16 cellular contexts compared by ENCODE assay signal in the genomic region with DNA sequence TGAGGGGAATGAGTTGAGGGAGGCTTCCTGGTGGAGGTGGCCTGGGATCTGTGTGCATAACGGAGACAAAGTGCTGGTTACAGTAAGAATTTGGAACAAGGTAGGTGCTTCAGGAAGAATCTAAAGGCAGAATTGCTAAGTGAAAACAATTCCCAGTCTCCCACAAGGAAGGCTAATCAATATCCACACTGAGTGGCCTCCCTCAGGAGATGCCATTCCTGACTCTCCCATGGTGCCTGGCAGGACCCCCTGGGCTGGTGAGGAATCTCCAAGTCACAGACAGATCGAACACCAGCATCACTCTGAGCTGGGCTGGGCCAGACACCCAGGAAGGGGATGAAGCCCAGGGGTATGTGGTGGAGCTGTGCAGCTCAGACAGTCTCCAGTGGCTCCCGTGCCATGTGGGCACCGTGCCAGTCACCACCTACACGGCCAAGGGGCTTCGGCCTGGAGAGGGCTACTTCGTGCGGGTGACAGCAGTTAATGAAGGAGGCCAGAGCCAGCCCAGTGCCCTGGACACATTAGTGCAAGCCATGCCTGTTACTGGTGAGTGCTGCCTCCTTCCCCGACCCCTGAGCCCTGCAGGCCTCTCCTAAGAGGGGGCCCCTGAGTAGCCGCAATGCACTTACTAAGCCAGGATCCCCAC. TPM values are rescaled to one million over a fixed set of nuclear protein-coding genes. Genes with fewer than 3 reads are reported as not detected.
A peak's percentile ranks its signal among the peaks of the same experiment; 100 is the strongest.
DNase-seq lines count a peak whose midpoint lies in the region; ATAC-seq, FAIRE-seq and TF ChIP-seq lines count a peak whose summit lies in the region.
"Had no signal": no experiment of that assay in that cellular context is flagged by ENCODE, and none has a peak within 500 bp of the region (broad histone marks: within the 10 kb centered on the region; RNA-seq: fewer than 3 reads in every experiment).

No MANE protein-coding gene starts in this region.

- no peaks in the 10 kb centered on the region for H3K4me1 Mint-ChIP-seq in activated CD4-positive, alpha-beta T cell treated with anti-CD3 and anti-CD28 coated beads, Interleukin-2, amount 10 ng/mL, durations not matched to agents 24 days and 14 days

- no peaks in the 10 kb centered on the region for H3K9me3 Mint-ChIP-seq in activated CD4-positive, alpha-beta T cell treated with anti-CD3 and anti-CD28 coated beads, Interleukin-2, amount 10 ng/mL, durations not matched to agents 24 days and 14 days

- no peak for FAIRE-seq in kidney (lab: Jason Lieb, UNC)

- 85 to 93% methylated on average over 1 to 10 of the region's 10 CpGs for WGBS in transverse colon (ENCODE audit: low coverage in 1 of 2), 2 donors

- no peak for ATAC-seq in sciatic nerve

- no peak overlapping the region for H3K4me3 Mint-ChIP-seq in activated CD4-positive, alpha-beta T cell treated with anti-CD3 and anti-CD28 coated beads, Interleukin-2, amount 10 ng/mL, durations not matched to agents 24 days and 14 days

- H3K4me1 ChIP-seq in kidney (ENCODE audit: control insufficient read depth in 1 of 2, insufficient read depth in 1 of 2, low read depth in 1 of 2, low read length in 2 of 2) (no peaks in the 10 kb centered on the region), transverse colon (peaks cover 0 to 7% (median 0%) of the 10 kb centered on the region in 4 donors)
- H3K4me1 ChIP-seq: HAP-1 had no signal

- H3K27me3 Mint-ChIP-seq in activated CD4-positive, alpha-beta T cell treated with anti-CD3 and anti-CD28 coated beads, Interleukin-2, amount 10 ng/mL, durations not matched to agents 24 days and 14 days: no peaks in the 10 kb centered on the region

- H3K27ac ChIP-seq in kidney (ENCODE audit: low read depth in 2 of 2, low read length in 2 of 2): no peak overlapping the region
- no peak overlapping the region for H3K27ac ChIP-seq in transverse colon

- H3K36me3 Mint-ChIP-seq in activated CD4-positive, alpha-beta T cell treated with anti-CD3 and anti-CD28 coated beads, Interleukin-2, amount 10 ng/mL, durations not matched to agents 24 days and 14 days (ENCODE audit: low read depth): no peaks in the 10 kb centered on the region

- H3K4me3 ChIP-seq in kidney (ENCODE audit: low read length in 2 of 2) (no peak overlapping the region), transverse colon (no peak overlapping the region)
- H3K4me3 ChIP-seq: HAP-1 had no signal

- H3K27ac Mint-ChIP-seq in activated CD4-positive, alpha-beta T cell treated with anti-CD3 and anti-CD28 coated beads, Interleukin-2, amount 10 ng/mL, durations not matched to agents 24 days and 14 days: no peak overlapping the region

- in situ Hi-C loops in transverse colon (cut with MboI; ENCODE audit: low pct_ligation_motif_present in 1 of 4, low pct_unique_long_range_greater_than_20kb in 1 of 4, low sequenced_read_pairs in 3 of 4): loop anchor here in 1 of 4 donors (10.0 kb wide), 1 partner anchor 77 kb away; no protein-coding TSS in a partner anchor

- intact Hi-C loops in activated CD4-positive, alpha-beta T cell treated with anti-CD3 and anti-CD28 coated beads, Interleukin-2, amount 10 ng/mL, durations not matched to agents 24 days and 14 days (cut with micrococcal nuclease): no loop called here
- intact Hi-C loops in kidney (cut with DNase I): no loop called here
- intact Hi-C loops in sciatic nerve (cut with DNase I): no loop called here
- intact Hi-C loops in transverse colon (cut with DNase I; ENCODE audit: low total_unique reads): loop anchor here (10.0 kb wide), 1 partner anchor 247 kb away; no protein-coding TSS in a partner anchor

- DNase-seq in activated CD4-positive, alpha-beta T cell treated with anti-CD3 and anti-CD28 coated beads, Interleukin-2, amount 10 ng/mL, durations not matched to agents 24 days and 14 days: peak; percentile 40
- DNase-seq in activated CD4-positive, alpha-beta T cell treated with anti-CD3 and anti-CD28 coated beads, Interleukin-2, amount 50 U/mL, for 1 hour: no peak
- DNase-seq in HK-2 (ENCODE audit: unreplicated experiment) (peak; percentile 9), kidney (peak; percentile 64), sciatic nerve (ENCODE audit: low spot score) (peak; percentile 43), transverse colon (no peak), T-helper 1 cell (no peak), NCI-H1092 (lab: John Stamatoyannopoulos, UW) (no peak)
- DNase-seq: C1 segment of cervical spinal cord, DMS153, Karpas-422, MM.1S, NCI-H1930, NCI-H2171, NCI-H774 had no signal

- no peaks in the 10 kb centered on the region for H3K36me3 ChIP-seq in kidney (ENCODE audit: control insufficient read depth in 1 of 2, insufficient read depth in 2 of 2, low read length in 2 of 2)
- no peaks in the 10 kb centered on the region for H3K36me3 ChIP-seq in transverse colon
- H3K36me3 ChIP-seq: HAP-1 had no signal

- TF ChIP-seq EP300 in transverse colon (IDR thresholded peaks at IDR 0.05; ENCODE audit: low read depth): no peak

- H3K9me3 ChIP-seq in kidney (ENCODE audit: control insufficient read depth in 1 of 2, low read length in 2 of 2) (no peaks in the 10 kb centered on the region), transverse colon (no peaks in the 10 kb centered on the region)
- H3K9me3 ChIP-seq: HAP-1 had no signal

- no peaks in the 10 kb centered on the region for H3K27me3 ChIP-seq in transverse colon

- no peak overlapping the region for H3K9ac ChIP-seq in kidney (ENCODE audit: low read length in 2 of 2)

- no peak for TF ChIP-seq CTCF in kidney (IDR thresholded peaks at IDR 0.05; ENCODE audit: borderline replicate concordance, extremely low read depth, insufficient read depth)
- no peak for TF ChIP-seq CTCF in transverse colon (IDR thresholded peaks at IDR 0.05)

- TF ChIP-seq POLR2A in transverse colon (IDR thresholded peaks at IDR 0.05): no peak

RNA-seq across cellular contexts. Expression of a gene that starts 30.7 kb away (rescaled TPM):
- not detected in 2 replicates for total RNA-seq in activated CD4-positive, alpha-beta T cell treated with anti-CD3 and anti-CD28 coated beads, Interleukin-2, amount 10 ng/mL, durations not matched to agents 24 days and 14 days
- 2.8 TPM for total RNA-seq in kidney
- not detected for polyA plus RNA-seq in kidney (ENCODE audit: insufficient read depth, low read depth, low replicate concordance)
- 1.7 TPM for total RNA-seq in sciatic nerve
- total RNA-seq in transverse colon: under 1 TPM in 1 of 4 donors, not detected in 3; 0.14 TPM

Comparison
In these comparisons a context has a peak if more than half of its experiments do, and no peak if none do; other contexts are left out.
1. DNase-seq: peak in activated CD4-positive, alpha-beta T cell treated with anti-CD3 and anti-CD28 coated beads, Interleukin-2, amount 10 ng/mL, durations not matched to agents 24 days and 14 days (single experiment), HK-2 (single experiment), kidney (single experiment) and sciatic nerve (single experiment); none in activated CD4-positive, alpha-beta T cell treated with anti-CD3 and anti-CD28 coated beads, Interleukin-2, amount 50 U/mL, for 1 hour (single experiment), transverse colon (single experiment), T-helper 1 cell (0 of 5) and NCI-H1092 (single experiment).